Comparison of ENCODE assay signal across 1 cellular context in genomic region chr11:119338318-119338890, GRCh38.
TF ChIP-seq lines count a peak whose summit lies in the region.

No MANE protein-coding gene starts in this region.

TF ChIP-seq in K562, 482 proteins besides CTCF, POLR2A, EP300 and RAD21 (continued from another document and continues in another):
- no peak for TF ChIP-seq IRF2 (CRISPR knock-in tag; IDR thresholded peaks at IDR 0.05)
- TF ChIP-seq RBM25 (IDR thresholded peaks at IDR 0.05; ENCODE audit: low read depth, low read length, severe bottlenecking): no peak
- TF ChIP-seq GABPB1 (CRISPR knock-in tag; IDR thresholded peaks at IDR 0.05): no peak
- TF ChIP-seq MCM3 (IDR thresholded peaks at IDR 0.05): no peak
- 0 out of 2 replicates have a peak, but pooled peaks have one; percentile 6 for TF ChIP-seq MAFK (IDR thresholded peaks at IDR 0.05; ENCODE audit: low read length)
- TF ChIP-seq E2F5 (CRISPR knock-in tag; IDR thresholded peaks at IDR 0.05): no peak
- TF ChIP-seq ZNF263 (CRISPR knock-in tag; IDR thresholded peaks at IDR 0.05; ENCODE audit: borderline replicate concordance): no peak
- TF ChIP-seq VEZF1 (CRISPR knock-in tag; IDR thresholded peaks at IDR 0.05): peak; percentile 79
- 0 out of 2 replicates have a peak, but pooled peaks have one; percentile 12 for TF ChIP-seq FOSL1 (tag; conservative IDR thresholded peaks at IDR 0.05)
- TF ChIP-seq XRCC5 (IDR thresholded peaks at IDR 0.05; ENCODE audit: low read depth, low read length): peak; percentile 70; the same call in 1 of the 2 replicates
- no peak for TF ChIP-seq ZNF778 (CRISPR knock-in tag; IDR thresholded peaks at IDR 0.05)
- TF ChIP-seq ATF3 (IDR thresholded peaks at IDR 0.05): no peak
- no peak for TF ChIP-seq ATF3 (CRISPR knock-in tag; conservative IDR thresholded peaks at IDR 0.05)
- TF ChIP-seq ZBTB11 (CRISPR knock-in tag; IDR thresholded peaks at IDR 0.05): no peak
- no peak for TF ChIP-seq MNT (conservative IDR thresholded peaks at IDR 0.05)
- TF ChIP-seq EHMT2 (IDR thresholded peaks at IDR 0.05): no peak
- TF ChIP-seq ZBTB7A (IDR thresholded peaks at IDR 0.05; ENCODE audit: borderline replicate concordance, control insufficient read depth, low read depth, low read length): peak; percentile 24; the same call in 1 of the 2 replicates
- no peak for TF ChIP-seq SUPT5H (IDR thresholded peaks at IDR 0.05)
- TF ChIP-seq YY1 (IDR thresholded peaks at IDR 0.05; ENCODE audit: borderline replicate concordance in 1 of 3, control insufficient read depth in 1 of 3, extremely low read depth in 1 of 3, insufficient read depth in 3 of 3, insufficient read length in 1 of 3, insufficient replicate concordance in 2 of 3, low read depth in 1 of 3, low read length in 2 of 3): peak in 2 of 3 experiments; percentile 20 to 40
- TF ChIP-seq GTF2F1 (IDR thresholded peaks at IDR 0.05; ENCODE audit: low read depth, low read length): 0 out of 2 replicates have a peak, but pooled peaks have one; percentile 45
- TF ChIP-seq ZKSCAN1 (IDR thresholded peaks at IDR 0.05; ENCODE audit: low read depth, low read length): no peak
- TF ChIP-seq HIVEP1 (CRISPR knock-in tag; IDR thresholded peaks at IDR 0.05): no peak
- no peak for TF ChIP-seq RREB1 (CRISPR knock-in tag; IDR thresholded peaks at IDR 0.05)
- TF ChIP-seq CBX2 (IDR thresholded peaks at IDR 0.05; ENCODE audit: insufficient read depth, low read length, poor library complexity, severe bottlenecking): no peak
- TF ChIP-seq BCOR (IDR thresholded peaks at IDR 0.05): no peak
- TF ChIP-seq TCF7L2 (IDR thresholded peaks at IDR 0.05; ENCODE audit: low read depth, low read length): no peak
- TF ChIP-seq BRF2 (IDR thresholded peaks at IDR 0.05; ENCODE audit: borderline replicate concordance, insufficient read depth, insufficient read length): no peak
- no peak for TF ChIP-seq ZNF318 (IDR thresholded peaks at IDR 0.05; ENCODE audit: borderline replicate concordance in 1 of 2, low read depth in 1 of 2)
- TF ChIP-seq TFAP4 (CRISPR knock-in tag; IDR thresholded peaks at IDR 0.05; ENCODE audit: borderline replicate concordance): peak; percentile 25; the same call in 1 of the 2 replicates
